ENCODE assay signal across 30 cellular contexts in genomic region chr7:140877249-140877524, GRCh38. TPM values are rescaled to one million over a fixed set of nuclear protein-coding genes. Genes with fewer than 3 reads are reported as not detected.
DNase-seq lines count a peak whose midpoint lies in the region; ATAC-seq, FAIRE-seq and TF ChIP-seq lines count a peak whose summit lies in the region.
"Had no signal": no experiment of that assay in that cellular context is flagged by ENCODE, and none has a peak within 500 bp of the region (broad histone marks: within the 10 kb centered on the region; RNA-seq: fewer than 3 reads in every experiment).

No MANE protein-coding gene starts in this region.

- WGBS in mesendoderm (ENCODE audit: extremely low coverage, insufficient coverage, low lambda C conversion rate), result no CpG with 5 or more reads among the region's 1 CpG
- 92% methylated on average over 1 of the region's 1 CpG for WGBS in hepatocyte (ENCODE audit: low lambda C conversion rate, missing lambda C conversion rate)

- intact Hi-C loops in activated CD4-positive, alpha-beta T cell treated with anti-CD3 and anti-CD28 coated beads, Interleukin-2, amount 10 ng/mL, durations not matched to agents 24 days and 14 days (cut with micrococcal nuclease), result loop anchor here (2.0 kb wide), 1 partner anchor 136 kb away; no protein-coding TSS in a partner anchor

- no peak overlapping the region for H2BK120ac ChIP-seq in mesendoderm (ENCODE audit: low read depth, low read length)

- H3K4me1 Mint-ChIP-seq in astrocyte (ENCODE audit: low read depth, unreplicated experiment), result peaks cover 19% of the 10 kb centered on the region
- H3K4me1 Mint-ChIP-seq in activated CD4-positive, alpha-beta T cell treated with anti-CD3 and anti-CD28 coated beads, Interleukin-2, amount 10 ng/mL, durations not matched to agents 24 days and 14 days, result peaks cover 21% of the 10 kb centered on the region

- H3K79me1 ChIP-seq in mesendoderm (ENCODE audit: low read length), result peaks cover 10% of the 10 kb centered on the region

- H3K9me3 ChIP-seq in astrocyte (ENCODE audit: insufficient read depth, low read depth, low read length) (no peaks in the 10 kb centered on the region), hepatocyte (ENCODE audit: low read depth) (no peaks in the 10 kb centered on the region)
- H3K9me3 ChIP-seq: adrenal gland, body of pancreas, prostate gland, tibial artery had no signal

- H2AK5ac ChIP-seq in mesendoderm (ENCODE audit: low read length), result no peak overlapping the region

- H3K4me1 ChIP-seq in astrocyte (ENCODE audit: insufficient read depth, low read length), result peaks cover 6% of the 10 kb centered on the region
- H3K4me1 ChIP-seq in mesendoderm (ENCODE audit: control insufficient read depth, low read depth, low read length), result no peaks in the 10 kb centered on the region
- H3K4me1 ChIP-seq in hepatocyte (ENCODE audit: insufficient read depth), result no peaks in the 10 kb centered on the region
- H3K4me1 ChIP-seq: prostate gland had no signal

- no peaks in the 10 kb centered on the region for H3K9me2 ChIP-seq in hepatocyte (replicated peaks; ENCODE audit: insufficient read depth)

- H4K20me1 ChIP-seq in astrocyte (ENCODE audit: insufficient read depth, low read length) (peaks cover 81% of the 10 kb centered on the region), hepatocyte (ENCODE audit: insufficient read depth, poor library complexity, severe bottlenecking) (peaks cover 10% of the 10 kb centered on the region)

- no peak overlapping the region for H3K56ac ChIP-seq in mesendoderm (ENCODE audit: low read length)

- H3K23ac ChIP-seq in mesendoderm (ENCODE audit: low read length), result no peak overlapping the region

- H3K4me3 Mint-ChIP-seq in astrocyte (ENCODE audit: unreplicated experiment), result no peak overlapping the region
- no peak overlapping the region for H3K4me3 Mint-ChIP-seq in activated CD4-positive, alpha-beta T cell treated with anti-CD3 and anti-CD28 coated beads, Interleukin-2, amount 10 ng/mL, durations not matched to agents 24 days and 14 days
- H3K4me3 Mint-ChIP-seq: activated CD8-positive, alpha-beta T cell treated with anti-CD3 and anti-CD28 coated beads for 36 hours; activated naive CD4-positive, alpha-beta T cell treated with anti-CD3 and anti-CD28 coated beads for 36 hours; activated T-helper 1 cell treated with anti-CD3 and anti-CD28 coated beads, Interleukin-12 subunit alpha, Interleukin-12 subunit beta, Interleukin-2, Interleukin-4 antibody, amounts not matched to agents 30 ng/mL and 10 ng/mL and 1 ng/mL, durations not matched to agents 14 hours and 24 hours and 36 hours; T-helper 17 cell had no signal

- no peak overlapping the region for H3K9ac ChIP-seq in astrocyte (ENCODE audit: low read length)
- H3K9ac ChIP-seq in mesendoderm (ENCODE audit: low read length), result no peak overlapping the region
- H3K9ac ChIP-seq: BLaER1 had no signal

- TF ChIP-seq CTCF in astrocyte (IDR thresholded peaks at IDR 0.05; ENCODE audit: insufficient read depth, low read depth, low read length) (no peak), hepatocyte (IDR thresholded peaks at IDR 0.05; ENCODE audit: poor library complexity) (no peak)

- H2BK15ac ChIP-seq in mesendoderm (replicated peaks; ENCODE audit: low read depth), result no peak overlapping the region

- peak overlapping the region; percentile 11 for H3K27ac Mint-ChIP-seq in astrocyte (ENCODE audit: unreplicated experiment)
- H3K27ac Mint-ChIP-seq in activated CD4-positive, alpha-beta T cell treated with anti-CD3 and anti-CD28 coated beads, Interleukin-2, amount 10 ng/mL, durations not matched to agents 24 days and 14 days, result no peak overlapping the region
- H3K27ac Mint-ChIP-seq: activated naive CD4-positive, alpha-beta T cell treated with anti-CD3 and anti-CD28 coated beads for 36 hours; activated T-helper 1 cell treated with anti-CD3 and anti-CD28 coated beads, Interleukin-12 subunit alpha, Interleukin-12 subunit beta, Interleukin-2, Interleukin-4 antibody, amounts not matched to agents 30 ng/mL and 10 ng/mL and 1 ng/mL, durations not matched to agents 14 hours and 24 hours and 36 hours; T-helper 17 cell had no signal

- no peak for FAIRE-seq in astrocyte (lab: Jason Lieb, UNC)
- FAIRE-seq: GM12878 had no signal

- no peak overlapping the region for H3K4me3 ChIP-seq in astrocyte (ENCODE audit: insufficient read depth, low read depth, low read length)
- no peak overlapping the region for H3K4me3 ChIP-seq in mesendoderm (ENCODE audit: low read length)
- H3K4me3 ChIP-seq in hepatocyte, result no peak overlapping the region
- H3K4me3 ChIP-seq: adrenal gland, BLaER1, body of pancreas, GM12878, heart left ventricle, prostate gland, tibial artery had no signal

- no peak overlapping the region for H4K8ac ChIP-seq in mesendoderm (ENCODE audit: low read depth, low read length)

- peaks cover 59% of the 10 kb centered on the region for H3K79me2 ChIP-seq in astrocyte (ENCODE audit: insufficient read depth, low read length)
- H3K79me2 ChIP-seq in mesendoderm (ENCODE audit: control insufficient read depth, insufficient read depth, low read length), result peaks cover 9% of the 10 kb centered on the region
- H3K79me2 ChIP-seq in hepatocyte, result peaks cover 100% of the 10 kb centered on the region

- H3K4me2 ChIP-seq in astrocyte (ENCODE audit: low read length) (peak overlapping the region; percentile 42), mesendoderm (ENCODE audit: low read length) (no peak overlapping the region), hepatocyte (no peak overlapping the region)

- no peaks in the 10 kb centered on the region for H3K27me3 Mint-ChIP-seq in astrocyte (ENCODE audit: low read depth, unreplicated experiment)
- H3K27me3 Mint-ChIP-seq in activated CD4-positive, alpha-beta T cell treated with anti-CD3 and anti-CD28 coated beads, Interleukin-2, amount 10 ng/mL, durations not matched to agents 24 days and 14 days, result peaks cover 2% of the 10 kb centered on the region
- H3K27me3 Mint-ChIP-seq: activated CD8-positive, alpha-beta T cell treated with anti-CD3 and anti-CD28 coated beads for 36 hours; naive thymus-derived CD8-positive, alpha-beta T cell; T-helper 17 cell had no signal

- no peak overlapping the region for H2BK5ac ChIP-seq in mesendoderm (ENCODE audit: low read length)

- no peak overlapping the region for H3K18ac ChIP-seq in mesendoderm (ENCODE audit: low read length)

- H3K36me3 Mint-ChIP-seq in astrocyte (ENCODE audit: low read depth, unreplicated experiment), result peaks cover 8% of the 10 kb centered on the region
- H3K36me3 Mint-ChIP-seq in activated CD4-positive, alpha-beta T cell treated with anti-CD3 and anti-CD28 coated beads, Interleukin-2, amount 10 ng/mL, durations not matched to agents 24 days and 14 days (ENCODE audit: low read depth), result peaks cover 15% of the 10 kb centered on the region

- H3K27ac ChIP-seq in astrocyte (ENCODE audit: low read depth, low read length) (no peak overlapping the region), mesendoderm (ENCODE audit: low read depth, low read length) (no peak overlapping the region), hepatocyte (no peak overlapping the region)
- H3K27ac ChIP-seq: adrenal gland, BLaER1, body of pancreas, heart left ventricle, prostate gland, tibial artery had no signal

- no peaks in the 10 kb centered on the region for H3K9me3 Mint-ChIP-seq in astrocyte (ENCODE audit: unreplicated experiment)
- peaks cover 10% of the 10 kb centered on the region for H3K9me3 Mint-ChIP-seq in activated CD4-positive, alpha-beta T cell treated with anti-CD3 and anti-CD28 coated beads, Interleukin-2, amount 10 ng/mL, durations not matched to agents 24 days and 14 days
- H3K9me3 Mint-ChIP-seq: activated naive CD4-positive, alpha-beta T cell treated with anti-CD3 and anti-CD28 coated beads for 36 hours; activated T-helper 1 cell treated with anti-CD3 and anti-CD28 coated beads, Interleukin-12 subunit alpha, Interleukin-12 subunit beta, Interleukin-2, Interleukin-4 antibody, amounts not matched to agents 30 ng/mL and 10 ng/mL and 1 ng/mL, durations not matched to agents 14 hours and 24 hours and 36 hours had no signal

- H4K5ac ChIP-seq in mesendoderm (ENCODE audit: low read length), result no peak overlapping the region

- H2AFZ ChIP-seq in astrocyte (ENCODE audit: low read depth, low read length) (no peak overlapping the region), hepatocyte (no peak overlapping the region)

- no peak overlapping the region for H3K4ac ChIP-seq in mesendoderm (ENCODE audit: low read depth, low read length)

- H3K27me3 ChIP-seq in astrocyte (ENCODE audit: insufficient read depth, low read length) (no peaks in the 10 kb centered on the region), mesendoderm (ENCODE audit: insufficient read depth, low read length, poor library complexity) (no peaks in the 10 kb centered on the region), hepatocyte (no peaks in the 10 kb centered on the region)
- H3K27me3 ChIP-seq: adrenal gland, BLaER1, body of pancreas, heart left ventricle, tibial artery had no signal

- H3K36me3 ChIP-seq in astrocyte (ENCODE audit: insufficient read depth, low read length), result no peaks in the 10 kb centered on the region
- no peaks in the 10 kb centered on the region for H3K36me3 ChIP-seq in mesendoderm (ENCODE audit: control insufficient read depth, insufficient read depth, low read length)
- no peaks in the 10 kb centered on the region for H3K36me3 ChIP-seq in hepatocyte (replicated peaks; ENCODE audit: insufficient read depth, low read depth)
- H3K36me3 ChIP-seq: adrenal gland, heart left ventricle, prostate gland, tibial artery had no signal

- DNase-seq in EH (ENCODE audit: low read depth), result peak; percentile 3
- DNase-seq in LHCN-M2 (ENCODE audit: low read depth), result peak; percentile 21
- no peak for DNase-seq in astrocyte (ENCODE audit: low read depth)
- peak; percentile 24 for DNase-seq in mesendoderm
- DNase-seq in activated CD4-positive, alpha-beta T cell treated with anti-CD3 and anti-CD28 coated beads, Interleukin-2, amount 10 ng/mL, durations not matched to agents 24 days and 14 days, result no peak
- DNase-seq in putamen (ENCODE audit: low spot score), result no peak
- no peak for DNase-seq in hepatocyte (ENCODE audit: low spot score)
- DNase-seq: activated CD4-positive, alpha-beta T cell treated with anti-CD3 and anti-CD28 coated beads for 1 hour; activated CD8-positive, alpha-beta memory T cell treated with anti-CD3 and anti-CD28 coated beads, Interleukin-2, amount 50 U/mL, for 48 hours; activated CD8-positive, alpha-beta T cell treated with anti-CD3 and anti-CD28 coated beads for 36 hours; activated naive CD4-positive, alpha-beta T cell treated with anti-CD3 and anti-CD28 coated beads for 36 hours; adrenal gland; body of pancreas; heart left ventricle; midbrain; naive thymus-derived CD8-positive, alpha-beta T cell; NCI-H1417; NCI-H2081; NCI-H526; nucleus accumbens; Right ventricle myocardium superior; stimulated activated CD4-positive, alpha-beta T cell treated with anti-CD3 and anti-CD28 coated beads, Interleukin-4, amount 100 ng/mL, for 24 hours; T-helper 17 cell; tibial artery had no signal

- ATAC-seq in GM19351 (IDR thresholded peaks at IDR 0.05; ENCODE audit: unreplicated experiment), result no peak
- ATAC-seq: body of pancreas, heart left ventricle, Panc1 had no signal

RNA-seq across cellular contexts. Expression of gene BRAF, which starts 47.5 kb away (rescaled TPM):
- total RNA-seq in LHCN-M2 (2014; rRNA removed) (10.9 and 13.9 TPM in 2 replicates), astrocyte (24.1 and 26.0 TPM in 2 replicates), hepatocyte (38.5 and 42.0 TPM in 2 replicates)
- polyA plus RNA-seq in LHCN-M2 (2012), result 6.5 TPM
- 8.5 TPM for polyA plus RNA-seq in mesendoderm (2013, experiment 1 of 2)
- 8.9 TPM for polyA plus RNA-seq in mesendoderm (2013, experiment 2 of 2)
- total RNA-seq in activated CD4-positive, alpha-beta T cell treated with anti-CD3 and anti-CD28 coated beads, Interleukin-2, amount 10 ng/mL, durations not matched to agents 24 days and 14 days, result 22.4 and 23.5 TPM in 2 replicates
- 14.0 and 16.4 TPM in 2 replicates for polyA plus RNA-seq in hepatocyte

Comparison
In these comparisons a context has a peak if more than half of its experiments do, and no peak if none do; other contexts are left out.
1. DNase-seq: peak in EH (single experiment), LHCN-M2 (single experiment) and mesendoderm (single experiment); none in astrocyte (single experiment), activated CD4-positive, alpha-beta T cell treated with anti-CD3 and anti-CD28 coated beads, Interleukin-2, amount 10 ng/mL, durations not matched to agents 24 days and 14 days (single experiment), putamen (single experiment) and hepatocyte (single experiment).